Comparison of ENCODE assay signal across 9 cellular contexts in genomic region chr1:89547563-89548485, GRCh38.
A peak's percentile ranks its signal among the peaks of the same experiment; 100 is the strongest.
DNase-seq lines count a peak whose midpoint lies in the region; ATAC-seq and TF ChIP-seq lines count a peak whose summit lies in the region.
"Had no signal": no experiment of that assay in that cellular context is flagged by ENCODE, and none has a peak within 500 bp of the region (broad histone marks: within the 10 kb centered on the region; RNA-seq: fewer than 3 reads in every experiment).

No MANE protein-coding gene starts in this region.

- H3K27ac Mint-ChIP-seq in stimulated activated memory B cell treated with anti-CD40 and anti-IgM and Interleukin-4, amounts not matched to agents 10 μg/mL and 1 μg/mL and 100 μg/mL, for 72 hours: peak overlapping the region; percentile 78

- DNase-seq in activated CD4-positive, alpha-beta T cell treated with anti-CD3 and anti-CD28 coated beads, Interleukin-2, amount 50 U/mL, for 48 hours: peak; percentile 33 to 37
- no peak for DNase-seq in activated CD4-positive, alpha-beta T cell treated with anti-CD3 and anti-CD28 coated beads, Interleukin-2, amount 50 U/mL, for 1 hour
- DNase-seq in NCI-H748 treated with DMSO at 0.1 percent for 48 hours (lab: John Stamatoyannopoulos, UW): peak; percentile 12
- DNase-seq in epithelial cell of esophagus (ENCODE audit: low read depth): peak; percentile 97
- no peak for DNase-seq in HEK293T (ENCODE audit: extremely low spot score)

- no peak for TF ChIP-seq CTCF in epithelial cell of esophagus (IDR thresholded peaks at IDR 0.05; ENCODE audit: insufficient read depth, low read depth, low read length, missing control alignments)

- no peak overlapping the region for H3K4me3 Mint-ChIP-seq in stimulated activated memory B cell treated with anti-CD40 and anti-IgM and Interleukin-4, amounts not matched to agents 10 μg/mL and 1 μg/mL and 100 μg/mL, for 72 hours

- no peak overlapping the region for H3K4me3 ChIP-seq in epithelial cell of esophagus (ENCODE audit: low read length)
- H3K4me3 ChIP-seq: suprapubic skin had no signal

- peaks cover 49% of the 10 kb centered on the region for H3K4me1 Mint-ChIP-seq in stimulated activated memory B cell treated with anti-CD40 and anti-IgM and Interleukin-4, amounts not matched to agents 10 μg/mL and 1 μg/mL and 100 μg/mL, for 72 hours

- peaks cover 14% of the 10 kb centered on the region for H3K36me3 Mint-ChIP-seq in stimulated activated memory B cell treated with anti-CD40 and anti-IgM and Interleukin-4, amounts not matched to agents 10 μg/mL and 1 μg/mL and 100 μg/mL, for 72 hours

- peak; percentile 45 for ATAC-seq in stimulated activated memory B cell treated with anti-CD40 and anti-IgM and Interleukin-4, amounts not matched to agents 10 μg/mL and 1 μg/mL and 100 μg/mL, for 72 hours
- ATAC-seq in GM21381 (IDR thresholded peaks at IDR 0.05; ENCODE audit: unreplicated experiment) (no peak), GM18907 (IDR thresholded peaks at IDR 0.05; ENCODE audit: unreplicated experiment) (no peak)

- H3K9me3 Mint-ChIP-seq in stimulated activated memory B cell treated with anti-CD40 and anti-IgM and Interleukin-4, amounts not matched to agents 10 μg/mL and 1 μg/mL and 100 μg/mL, for 72 hours: no peaks in the 10 kb centered on the region

- CTCF ChIA-PET in HEK293T (lab: Yijun Ruan, JAX): interaction anchor here (0.7 kb wide), 1 partner anchor 1677 kb away, joined by 3 read pairs; no protein-coding TSS in a partner anchor

- POLR2A ChIA-PET in HEK293T (lab: Yijun Ruan, JAX): no interaction called here

- no peaks in the 10 kb centered on the region for H3K27me3 Mint-ChIP-seq in stimulated activated memory B cell treated with anti-CD40 and anti-IgM and Interleukin-4, amounts not matched to agents 10 μg/mL and 1 μg/mL and 100 μg/mL, for 72 hours

TF ChIP-seq in HEK293T, 16 proteins besides CTCF, POLR2A, EP300 and RAD21:
- no peak for TF ChIP-seq TARDBP (IDR thresholded peaks at IDR 0.05)
- no peak for TF ChIP-seq FOXA1 (IDR thresholded peaks at IDR 0.05)
- no peak for TF ChIP-seq LEF1 (IDR thresholded peaks at IDR 0.05; ENCODE audit: borderline replicate concordance)
- TF ChIP-seq SP1 (IDR thresholded peaks at IDR 0.05): no peak
- no peak for TF ChIP-seq SUZ12 (IDR thresholded peaks at IDR 0.05)
- TF ChIP-seq FOXK2 (IDR thresholded peaks at IDR 0.05): no peak
- TF ChIP-seq FOXM1 (IDR thresholded peaks at IDR 0.05; ENCODE audit: borderline replicate concordance): no peak
- no peak for TF ChIP-seq HDGF (IDR thresholded peaks at IDR 0.05; ENCODE audit: borderline replicate concordance)
- TF ChIP-seq BHLHE40 (IDR thresholded peaks at IDR 0.05; ENCODE audit: borderline replicate concordance): no peak
- no peak for TF ChIP-seq ELF4 (IDR thresholded peaks at IDR 0.05)
- no peak for TF ChIP-seq CTBP1 (IDR thresholded peaks at IDR 0.05; ENCODE audit: borderline replicate concordance)
- TF ChIP-seq L3MBTL2 (conservative IDR thresholded peaks at IDR 0.05): no peak
- TF ChIP-seq PKNOX1 (IDR thresholded peaks at IDR 0.05): no peak
- no peak for TF ChIP-seq ARNT (IDR thresholded peaks at IDR 0.05)
- TF ChIP-seq ZNF384 (IDR thresholded peaks at IDR 0.05): no peak
- TF ChIP-seq NFRKB (IDR thresholded peaks at IDR 0.05): no peak

Comparison
In these comparisons a context has a peak if more than half of its experiments do, and no peak if none do; other contexts are left out.
1. DNase-seq: peak in activated CD4-positive, alpha-beta T cell treated with anti-CD3 and anti-CD28 coated beads, Interleukin-2, amount 50 U/mL, for 48 hours (2 of 2), NCI-H748 treated with DMSO at 0.1 percent for 48 hours (single experiment) and epithelial cell of esophagus (single experiment); none in activated CD4-positive, alpha-beta T cell treated with anti-CD3 and anti-CD28 coated beads, Interleukin-2, amount 50 U/mL, for 1 hour (single experiment) and HEK293T (single experiment).